ENCODE assay signal across 18 cellular contexts in the genomic region with DNA sequence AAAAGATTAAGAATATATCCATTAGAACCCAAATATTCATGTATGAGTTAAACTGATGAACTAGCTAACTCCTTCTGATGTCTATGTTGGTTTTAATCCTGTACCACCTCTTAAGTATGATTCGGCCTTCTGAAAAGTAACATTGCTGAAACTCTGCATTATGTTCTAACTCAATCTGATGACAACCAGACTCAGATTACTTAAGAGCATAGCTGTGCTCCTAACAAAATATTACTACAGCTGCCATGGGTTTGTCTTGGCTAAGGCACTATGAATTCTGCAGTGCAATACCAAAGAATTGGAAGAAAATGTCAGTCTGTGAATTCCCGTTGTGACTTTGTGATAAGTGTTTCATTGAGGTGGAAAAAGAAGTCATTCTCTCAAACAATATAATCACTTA.
DNase-seq lines count a peak whose midpoint lies in the region; ATAC-seq and TF ChIP-seq lines count a peak whose summit lies in the region.
"Had no signal": no experiment of that assay in that cellular context is flagged by ENCODE, and none has a peak within 500 bp of the region (broad histone marks: within the 10 kb centered on the region; RNA-seq: fewer than 3 reads in every experiment).

No MANE protein-coding gene starts in this region.

- TF ChIP-seq EP300 in SK-N-SH (IDR thresholded peaks at IDR 0.05; ENCODE audit: borderline replicate concordance in 1 of 2, low read depth in 1 of 2, low read length in 1 of 2) (no peak), transverse colon (IDR thresholded peaks at IDR 0.05; ENCODE audit: low read depth) (peak; percentile 58)

- no peak overlapping the region for H2AK5ac ChIP-seq in mesenchymal stem cell (ENCODE audit: low read length, severe bottlenecking)

- H4K20me1 ChIP-seq in SK-N-SH (ENCODE audit: insufficient read depth): no peaks in the 10 kb centered on the region
- H4K20me1 ChIP-seq: BLaER1 had no signal

- H3K79me1 ChIP-seq in mesenchymal stem cell (replicated peaks; ENCODE audit: low read length, poor library complexity, severe bottlenecking): no peaks in the 10 kb centered on the region

- no peak overlapping the region for H4K8ac ChIP-seq in mesenchymal stem cell (ENCODE audit: low read length)

- TF ChIP-seq CTCF in SK-N-SH (IDR thresholded peaks at IDR 0.05): no peak
- TF ChIP-seq CTCF in fibroblast of pulmonary artery (IDR thresholded peaks at IDR 0.05; ENCODE audit: low read length, missing control alignments): no peak
- no peak for TF ChIP-seq CTCF in transverse colon (IDR thresholded peaks at IDR 0.05)

- CTCF ChIA-PET in SK-N-SH (lab: Yijun Ruan, JAX): no interaction called here

- POLR2A ChIA-PET in SK-N-SH (lab: Yijun Ruan, JAX): no interaction called here

- H4K91ac ChIP-seq in mesenchymal stem cell (ENCODE audit: low read length): no peak overlapping the region

- H2BK5ac ChIP-seq in mesenchymal stem cell (ENCODE audit: low read depth, low read length, poor library complexity, severe bottlenecking): no peak overlapping the region

- 22% methylated on average over 2 of the region's 2 CpGs for WGBS in SK-N-SH (ENCODE audit: low lambda C conversion rate)
- 83% methylated on average over 1 of the region's 2 CpGs for whole genome bisulfite sequencing in mesenchymal stem cell
- 70 to 73% methylated on average over 1 to 2 of the region's 2 CpGs for WGBS in transverse colon (ENCODE audit: low coverage in 1 of 2), 2 donors

- no peaks in the 10 kb centered on the region for H3K79me2 ChIP-seq in SK-N-SH (ENCODE audit: insufficient read depth)

- no peak for TF ChIP-seq RAD21 in SK-N-SH (IDR thresholded peaks at IDR 0.05; ENCODE audit: low read length)

- H3K4ac ChIP-seq in mesenchymal stem cell (ENCODE audit: low read depth in 1 of 2, low read length in 2 of 2): no peak overlapping the region

- no peaks in the 10 kb centered on the region for H3F3A ChIP-seq in SK-N-SH (replicated peaks; ENCODE audit: insufficient read depth)

- H3K14ac ChIP-seq in mesenchymal stem cell (ENCODE audit: low read length in 2 of 2): no peak overlapping the region

- H3K18ac ChIP-seq in mesenchymal stem cell (ENCODE audit: low read depth in 1 of 2, low read length in 2 of 2): no peak overlapping the region

- H3K4me2 ChIP-seq in SK-N-SH (no peak overlapping the region), mesenchymal stem cell (ENCODE audit: low read length, poor library complexity, severe bottlenecking) (no peak overlapping the region)
- H3K4me2 ChIP-seq: BLaER1 had no signal

- H3K27ac ChIP-seq in SK-N-SH (ENCODE audit: low read depth in 2 of 2, low read length in 1 of 2) (no peak overlapping the region), mesenchymal stem cell (ENCODE audit: low read length, poor library complexity, severe bottlenecking) (peak overlapping the region; percentile 27), transverse colon (peak overlapping the region in 3 of 4 donors; percentile 1 to 34 (median 25))
- H3K27ac ChIP-seq: 22Rv1, BLaER1, RWPE1, upper lobe of right lung had no signal

- no peaks in the 10 kb centered on the region for H3K27me3 ChIP-seq in SK-N-SH (ENCODE audit: insufficient read depth)
- H3K27me3 ChIP-seq in mesenchymal stem cell (ENCODE audit: control insufficient read depth in 1 of 2, insufficient read depth in 1 of 2, low read length in 2 of 2): no peaks in the 10 kb centered on the region
- H3K27me3 ChIP-seq in transverse colon: no peaks in the 10 kb centered on the region
- H3K27me3 ChIP-seq: BLaER1, upper lobe of right lung had no signal

- H3K9me3 ChIP-seq in SK-N-SH: no peaks in the 10 kb centered on the region
- no peaks in the 10 kb centered on the region for H3K9me3 ChIP-seq in mesenchymal stem cell (ENCODE audit: control insufficient read depth, low read length)
- H3K9me3 ChIP-seq in transverse colon: no peaks in the 10 kb centered on the region
- H3K9me3 ChIP-seq: BLaER1, upper lobe of right lung had no signal

- no peak overlapping the region for H2BK15ac ChIP-seq in mesenchymal stem cell (ENCODE audit: low read depth, poor library complexity, severe bottlenecking)

- H2BK120ac ChIP-seq in mesenchymal stem cell (ENCODE audit: low read depth, low read length): no peak overlapping the region

- DNase-seq in SK-N-SH (no peak), fibroblast of pulmonary artery (ENCODE audit: low read depth) (peak; percentile 19), mesenchymal stem cell (peak; percentile 5), transverse colon (no peak), NCI-H1092 treated with DMSO at 0.1 percent for 48 hours (lab: John Stamatoyannopoulos, UW) (no peak), midbrain (lab: John Stamatoyannopoulos, UW) (no peak)
- DNase-seq: activated CD4-positive, CD25-positive, alpha-beta regulatory T cell treated with anti-CD3 and anti-CD28 coated beads, Interleukin-2, amount 50 U/mL, for 72 hours; effector memory CD8-positive, alpha-beta T cell; NCI-H1105; NCI-H526; retina; stimulated activated naive B cell treated with anti-CD40 and anti-IgM and Interleukin-4, amounts not matched to agents 10 μg/mL and 1 μg/mL and 100 μg/mL, for 72 hours; upper lobe of right lung had no signal

- no peaks in the 10 kb centered on the region for H3K36me3 ChIP-seq in SK-N-SH (replicated peaks in 1 of 2; ENCODE audit: control insufficient read depth in 1 of 2, insufficient read depth in 2 of 2, low read length in 1 of 2)
- H3K36me3 ChIP-seq in mesenchymal stem cell (ENCODE audit: control insufficient read depth in 1 of 2, insufficient read depth in 2 of 2, low read depth in 1 of 2, low read length in 2 of 2): no peaks in the 10 kb centered on the region
- no peaks in the 10 kb centered on the region for H3K36me3 ChIP-seq in transverse colon
- H3K36me3 ChIP-seq: BLaER1, upper lobe of right lung had no signal

- H3K4me1 ChIP-seq in SK-N-SH (ENCODE audit: control insufficient read depth in 1 of 2, insufficient read depth in 2 of 2, low read depth in 1 of 2, low read length in 1 of 2) (no peaks in the 10 kb centered on the region; a peak in 1 of 4 replicates), mesenchymal stem cell (ENCODE audit: control insufficient read depth, insufficient read depth, low read depth, low read length) (peaks cover 1% of the 10 kb centered on the region), transverse colon (peaks cover 0 to 10% (median 0%) of the 10 kb centered on the region in 4 donors)
- H3K4me1 ChIP-seq: upper lobe of right lung had no signal

- no peaks in the 10 kb centered on the region for H3K9me2 ChIP-seq in SK-N-SH

- no peak overlapping the region for H3K9ac ChIP-seq in SK-N-SH
- no peak overlapping the region for H3K9ac ChIP-seq in mesenchymal stem cell (ENCODE audit: low read length)
- H3K9ac ChIP-seq: BLaER1 had no signal

- ATAC-seq in SK-N-SH treated with all-trans-retinoic acid at 6 μM for 48 hours (no peak), HG02588 (IDR thresholded peaks at IDR 0.05; ENCODE audit: unreplicated experiment) (no peak)
- ATAC-seq: effector memory CD8-positive, alpha-beta T cell; stimulated activated naive B cell treated with anti-CD40 and anti-IgM and Interleukin-4, amounts not matched to agents 10 μg/mL and 1 μg/mL and 100 μg/mL, for 72 hours; upper lobe of right lung had no signal

- in situ Hi-C loops in transverse colon (cut with MboI; ENCODE audit: low pct_ligation_motif_present in 1 of 4, low pct_unique_long_range_greater_than_20kb in 1 of 4, low sequenced_read_pairs in 3 of 4): no loop called here

- H3K23ac ChIP-seq in mesenchymal stem cell (ENCODE audit: low read length in 2 of 2): no peak overlapping the region

- H2AFZ ChIP-seq in SK-N-SH (ENCODE audit: low read depth) (no peak overlapping the region), mesenchymal stem cell (ENCODE audit: low read depth, low read length) (no peak overlapping the region)

- no peak overlapping the region for H2BK12ac ChIP-seq in mesenchymal stem cell (ENCODE audit: low read length in 2 of 2)

- intact Hi-C loops in transverse colon (cut with DNase I; ENCODE audit: low total_unique reads): no loop called here

- H3K4me3 ChIP-seq in SK-N-SH (ENCODE audit: low read depth in 2 of 2, low read length in 1 of 2) (no peak overlapping the region), fibroblast of pulmonary artery (replicated peaks; ENCODE audit: low read depth, low read length) (no peak overlapping the region), mesenchymal stem cell (ENCODE audit: insufficient read depth in 1 of 2, low read depth in 1 of 2, low read length in 2 of 2) (no peak overlapping the region), transverse colon (no peak overlapping the region)
- H3K4me3 ChIP-seq: BLaER1, upper lobe of right lung had no signal

- TF ChIP-seq POLR2A in transverse colon (IDR thresholded peaks at IDR 0.05): no peak

TF ChIP-seq in SK-N-SH treated with all-trans-retinoic acid at 6 μM for 48 hours, 23 proteins besides CTCF, POLR2A, EP300 and RAD21:
- no peak for TF ChIP-seq OSR1 (CRISPR knock-in tag; IDR thresholded peaks at IDR 0.05)
- peak; percentile 78 for TF ChIP-seq ISL1 (CRISPR knock-in tag; IDR thresholded peaks at IDR 0.05)
- no peak for TF ChIP-seq SNAI2 (CRISPR knock-in tag; IDR thresholded peaks at IDR 0.05)

TF ChIP-seq in SK-N-SH, 30 proteins besides CTCF, POLR2A, EP300 and RAD21 (continues in another document):
- no peak for TF ChIP-seq FOXJ3 (CRISPR knock-in tag; IDR thresholded peaks at IDR 0.05)
- TF ChIP-seq RFX5 (IDR thresholded peaks at IDR 0.05; ENCODE audit: low read length): no peak
- TF ChIP-seq MXI1 (IDR thresholded peaks at IDR 0.05; ENCODE audit: low read depth, low read length): no peak
- TF ChIP-seq TEAD4 (IDR thresholded peaks at IDR 0.05; ENCODE audit: borderline replicate concordance, insufficient read depth): no peak
- TF ChIP-seq YY1 (IDR thresholded peaks at IDR 0.05; ENCODE audit: low read depth): no peak
- no peak for TF ChIP-seq MEF2A (IDR thresholded peaks at IDR 0.05; ENCODE audit: borderline replicate concordance, low read depth)
- no peak for TF ChIP-seq NFIC (IDR thresholded peaks at IDR 0.05; ENCODE audit: borderline replicate concordance)
- TF ChIP-seq FOXM1 (IDR thresholded peaks at IDR 0.05; ENCODE audit: low read depth): no peak
- TF ChIP-seq GATA2 (CRISPR knock-in tag; IDR thresholded peaks at IDR 0.05): no peak
- TF ChIP-seq, protein P1, sequence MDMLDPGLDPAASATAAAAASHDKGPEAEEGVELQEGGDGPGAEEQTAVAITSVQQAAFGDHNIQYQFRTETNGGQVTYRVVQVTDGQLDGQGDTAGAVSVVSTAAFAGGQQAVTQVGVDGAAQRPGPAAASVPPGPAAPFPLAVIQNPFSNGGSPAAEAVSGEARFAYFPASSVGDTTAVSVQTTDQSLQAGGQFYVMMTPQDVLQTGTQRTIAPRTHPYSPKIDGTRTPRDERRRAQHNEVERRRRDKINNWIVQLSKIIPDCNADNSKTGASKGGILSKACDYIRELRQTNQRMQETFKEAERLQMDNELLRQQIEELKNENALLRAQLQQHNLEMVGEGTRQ (IDR thresholded peaks at IDR 0.05; ENCODE audit: borderline replicate concordance, low read depth, low read length): no peak
- no peak for TF ChIP-seq RCOR1 (IDR thresholded peaks at IDR 0.05; ENCODE audit: low read length)
- no peak for TF ChIP-seq POLR2AphosphoS5 (IDR thresholded peaks at IDR 0.05; ENCODE audit: low read depth, low read length)

Comparison
In these comparisons a context has a peak if more than half of its experiments do, and no peak if none do; other contexts are left out.
1. DNase-seq: peak in fibroblast of pulmonary artery (single experiment) and mesenchymal stem cell (single experiment); none in SK-N-SH (single experiment), transverse colon (single experiment), NCI-H1092 treated with DMSO at 0.1 percent for 48 hours (single experiment) and midbrain (single experiment).
2. H3K27ac ChIP-seq: peak in mesenchymal stem cell (single experiment) and transverse colon (3 of 4); none in SK-N-SH (0 of 2).